1 cellular context compared by ENCODE assay signal in the genomic region with DNA sequence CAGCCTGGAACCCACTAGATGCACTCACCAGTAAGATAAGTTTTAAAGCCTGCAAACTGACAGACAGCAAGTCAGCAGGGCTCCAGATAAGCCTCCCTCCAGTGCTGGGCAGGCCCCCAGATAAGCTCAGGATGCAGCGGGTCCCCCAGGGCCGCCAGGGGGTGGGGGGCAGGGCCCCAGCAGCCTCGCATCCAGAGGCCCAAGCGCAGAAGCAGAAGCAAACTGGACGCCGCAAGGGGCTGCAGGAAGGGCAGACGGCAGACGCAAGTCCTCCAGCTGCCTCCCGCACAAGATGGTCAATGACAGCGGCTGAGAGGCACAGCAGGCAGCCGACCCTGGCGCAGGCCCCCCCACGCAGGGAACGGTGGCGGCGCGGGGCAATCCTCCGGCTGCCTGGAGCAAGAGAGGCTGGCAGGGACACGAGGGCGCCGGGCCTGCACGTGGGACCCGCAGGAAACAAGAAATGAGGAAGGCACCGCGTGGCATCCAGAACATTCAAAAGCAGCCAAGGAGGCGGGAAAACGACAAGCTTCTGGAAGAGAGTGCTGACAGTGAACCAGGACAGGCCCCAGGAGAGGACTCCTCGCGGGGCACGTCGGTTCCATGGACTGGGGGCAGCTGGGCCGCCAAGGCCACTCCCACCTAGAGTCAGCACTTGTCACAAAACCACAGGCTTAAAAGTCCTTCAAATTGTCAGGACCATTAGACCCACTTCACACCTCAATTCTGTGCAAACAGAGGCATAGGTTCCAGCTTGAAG.
TF ChIP-seq lines count a peak whose summit lies in the region.

No MANE protein-coding gene starts in this region.

TF ChIP-seq in HepG2, 621 proteins besides CTCF, POLR2A, EP300 and RAD21 (continued from another document):
- TF ChIP-seq, protein P1, sequence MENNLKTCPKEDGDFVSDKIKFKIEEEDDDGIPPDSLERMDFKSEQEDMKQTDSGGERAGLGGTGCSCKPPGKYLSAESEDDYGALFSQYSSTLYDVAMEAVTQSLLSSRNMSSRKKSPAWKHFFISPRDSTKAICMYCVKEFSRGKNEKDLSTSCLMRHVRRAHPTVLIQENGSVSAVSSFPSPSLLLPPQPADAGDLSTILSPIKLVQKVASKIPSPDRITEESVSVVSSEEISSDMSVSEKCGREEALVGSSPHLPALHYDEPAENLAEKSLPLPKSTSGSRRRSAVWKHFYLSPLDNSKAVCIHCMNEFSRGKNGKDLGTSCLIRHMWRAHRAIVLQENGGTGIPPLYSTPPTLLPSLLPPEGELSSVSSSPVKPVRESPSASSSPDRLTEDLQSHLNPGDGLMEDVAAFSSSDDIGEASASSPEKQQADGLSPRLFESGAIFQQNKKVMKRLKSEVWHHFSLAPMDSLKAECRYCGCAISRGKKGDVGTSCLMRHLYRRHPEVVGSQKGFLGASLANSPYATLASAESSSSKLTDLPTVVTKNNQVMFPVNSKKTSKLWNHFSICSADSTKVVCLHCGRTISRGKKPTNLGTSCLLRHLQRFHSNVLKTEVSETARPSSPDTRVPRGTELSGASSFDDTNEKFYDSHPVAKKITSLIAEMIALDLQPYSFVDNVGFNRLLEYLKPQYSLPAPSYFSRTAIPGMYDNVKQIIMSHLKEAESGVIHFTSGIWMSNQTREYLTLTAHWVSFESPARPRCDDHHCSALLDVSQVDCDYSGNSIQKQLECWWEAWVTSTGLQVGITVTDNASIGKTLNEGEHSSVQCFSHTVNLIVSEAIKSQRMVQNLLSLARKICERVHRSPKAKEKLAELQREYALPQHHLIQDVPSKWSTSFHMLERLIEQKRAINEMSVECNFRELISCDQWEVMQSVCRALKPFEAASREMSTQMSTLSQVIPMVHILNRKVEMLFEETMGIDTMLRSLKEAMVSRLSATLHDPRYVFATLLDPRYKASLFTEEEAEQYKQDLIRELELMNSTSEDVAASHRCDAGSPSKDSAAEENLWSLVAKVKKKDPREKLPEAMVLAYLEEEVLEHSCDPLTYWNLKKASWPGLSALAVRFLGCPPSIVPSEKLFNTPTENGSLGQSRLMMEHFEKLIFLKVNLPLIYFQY (CRISPR knock-in tag; IDR thresholded peaks at IDR 0.05; ENCODE audit: borderline replicate concordance), result no peak
